ENCODE assay signal across 1 cellular context in the genomic region with DNA sequence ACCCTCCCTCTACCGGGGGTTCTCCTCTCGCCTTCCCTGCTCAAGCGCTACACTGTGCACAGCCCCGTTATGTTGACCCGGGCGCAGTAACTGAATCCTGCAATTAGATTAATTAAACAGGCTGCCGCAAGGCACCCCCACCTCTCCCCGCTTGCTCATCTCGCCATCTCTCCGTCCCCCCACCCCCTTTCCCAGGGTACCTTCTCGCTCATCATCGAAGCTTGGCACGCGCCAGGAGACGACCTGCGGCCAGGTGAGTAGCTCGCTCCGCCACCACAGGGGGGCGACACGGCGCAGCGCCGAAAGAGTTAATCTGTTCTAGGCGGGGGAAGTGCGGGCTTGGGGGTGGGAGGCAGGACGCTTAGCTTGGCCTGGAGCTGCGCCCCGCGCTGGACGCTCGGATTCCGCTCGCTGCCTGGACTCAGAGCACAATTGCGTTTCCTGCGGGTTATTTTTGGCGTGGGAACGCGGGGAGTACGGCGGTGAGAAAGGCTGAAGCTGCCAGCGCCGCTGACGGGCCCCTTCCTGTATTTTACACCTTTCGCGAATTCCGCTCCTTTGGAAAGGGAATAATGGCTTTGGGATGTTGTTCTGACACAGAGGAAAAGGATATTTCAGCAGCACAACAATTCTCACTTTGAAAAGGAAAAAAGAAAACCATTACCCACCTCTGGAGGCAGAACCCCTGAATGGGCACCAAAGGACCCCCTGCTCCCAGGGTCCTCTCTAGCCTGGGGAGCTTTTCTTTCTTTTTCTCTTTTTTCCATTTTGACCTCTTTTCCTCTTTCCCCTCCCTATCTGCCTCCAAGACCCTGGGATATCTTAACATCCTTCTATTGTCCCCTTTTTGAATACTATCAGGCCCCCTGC.
TF ChIP-seq lines count a peak whose summit lies in the region.

No MANE protein-coding gene starts in this region.

TF ChIP-seq in endothelial cell of umbilical vein, 7 proteins besides CTCF, POLR2A, EP300 and RAD21:
- no peak for TF ChIP-seq GATA2 (IDR thresholded peaks at IDR 0.05; ENCODE audit: insufficient read depth, insufficient read length, low read depth, low read length)
- peak; percentile 5 for TF ChIP-seq MYC (IDR thresholded peaks at IDR 0.05; ENCODE audit: low read depth, low read length)
- TF ChIP-seq, protein P1, sequence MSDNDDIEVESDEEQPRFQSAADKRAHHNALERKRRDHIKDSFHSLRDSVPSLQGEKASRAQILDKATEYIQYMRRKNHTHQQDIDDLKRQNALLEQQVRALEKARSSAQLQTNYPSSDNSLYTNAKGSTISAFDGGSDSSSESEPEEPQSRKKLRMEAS (IDR thresholded peaks at IDR 0.05; ENCODE audit: insufficient read depth, insufficient read length) = no peak
- TF ChIP-seq POLR2AphosphoS5 (IDR thresholded peaks at IDR 0.05; ENCODE audit: insufficient read depth, low read depth, low read length) = peak; percentile 48
- TF ChIP-seq EZH2 (IDR thresholded peaks at IDR 0.05; ENCODE audit: borderline replicate concordance, low read depth, low read length, severe bottlenecking) = no peak
- TF ChIP-seq JUN (IDR thresholded peaks at IDR 0.05; ENCODE audit: borderline replicate concordance, insufficient read depth, insufficient read length, low read depth) = no peak
- TF ChIP-seq FOS (IDR thresholded peaks at IDR 0.05; ENCODE audit: borderline replicate concordance, insufficient read depth, low read length) = no peak
TF ChIP-seq in endothelial cell of umbilical vein: peak in this region for 2.
